23 cellular contexts compared by ENCODE assay signal in the genomic region with DNA sequence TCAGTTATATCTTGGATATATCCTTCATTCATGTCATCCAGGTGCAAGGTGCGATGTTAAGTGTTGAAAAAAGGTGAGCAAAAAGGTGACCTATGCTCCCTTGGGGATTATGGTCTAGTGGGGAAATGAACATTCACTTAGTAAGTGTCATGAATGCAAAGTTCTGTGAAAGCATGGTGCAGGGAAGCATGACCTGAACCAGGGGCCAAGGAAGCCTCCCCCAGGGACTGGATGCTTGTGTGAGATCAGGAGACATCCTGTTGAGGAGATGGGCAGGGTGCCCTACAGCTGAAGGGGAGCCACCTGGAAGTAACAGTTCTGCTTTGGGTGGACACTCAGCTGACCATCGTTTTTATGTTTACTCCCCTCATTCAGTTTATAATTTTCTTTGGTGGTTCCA.
DNase-seq lines count a peak whose midpoint lies in the region; ATAC-seq, FAIRE-seq and TF ChIP-seq lines count a peak whose summit lies in the region.
"Had no signal": no experiment of that assay in that cellular context is flagged by ENCODE, and none has a peak within 500 bp of the region (broad histone marks: within the 10 kb centered on the region; RNA-seq: fewer than 3 reads in every experiment).

No MANE protein-coding gene starts in this region.

- no peak for FAIRE-seq in D721Med (lab: Jason Lieb, UNC)
- FAIRE-seq: G401.6, GM12892 had no signal

- H3K27me3 Mint-ChIP-seq in activated T-cell treated with anti-CD3 and anti-CD28 coated beads, Interleukin-2, amount 50 U/mL, for 72 hours (ENCODE audit: low read depth): no peaks in the 10 kb centered on the region

- H3K4me1 ChIP-seq in prostate gland (replicated peaks): no peaks in the 10 kb centered on the region
- H3K4me1 ChIP-seq: right lobe of liver, testis had no signal

- TF ChIP-seq CTCF in prostate gland (IDR thresholded peaks at IDR 0.05) (no peak), D721Med (IDR thresholded peaks at IDR 0.05; ENCODE audit: insufficient read depth, missing control alignments) (no peak)

- ATAC-seq in GM18907 (IDR thresholded peaks at IDR 0.05; ENCODE audit: unreplicated experiment) (peak; percentile 67), GM21737 (IDR thresholded peaks at IDR 0.05; ENCODE audit: unreplicated experiment) (peak; percentile 66), HG03442 (IDR thresholded peaks at IDR 0.05; ENCODE audit: unreplicated experiment) (peak; percentile 59)
- ATAC-seq in activated T-cell treated with anti-CD3 and anti-CD28 coated beads, Interleukin-2, amount 50 U/mL, for 72 hours (replicated peaks in 1 of 2): no peak
- ATAC-seq: right lobe of liver had no signal

- no peaks in the 10 kb centered on the region for H3K4me1 Mint-ChIP-seq in activated T-cell treated with anti-CD3 and anti-CD28 coated beads, Interleukin-2, amount 50 U/mL, for 72 hours (ENCODE audit: low read depth)
- H3K4me1 Mint-ChIP-seq: H9 had no signal

- 76% methylated on average over 2 of the region's 2 CpGs for WGBS in prostate gland

- H3K27ac Mint-ChIP-seq in activated T-cell treated with anti-CD3 and anti-CD28 coated beads, Interleukin-2, amount 50 U/mL, for 72 hours: no peak overlapping the region
- H3K27ac Mint-ChIP-seq: H9 had no signal

- no peaks in the 10 kb centered on the region for H3K9me3 ChIP-seq in prostate gland
- H3K9me3 ChIP-seq: right lobe of liver, testis had no signal

- H3K4me3 Mint-ChIP-seq in activated T-cell treated with anti-CD3 and anti-CD28 coated beads, Interleukin-2, amount 50 U/mL, for 72 hours: no peak overlapping the region
- H3K4me3 Mint-ChIP-seq: H9 had no signal

- no peak for TF ChIP-seq POLR2A in prostate gland (IDR thresholded peaks at IDR 0.05)

- H3K4me3 ChIP-seq in prostate gland: no peak overlapping the region
- H3K4me3 ChIP-seq: right lobe of liver, testis had no signal

- no peaks in the 10 kb centered on the region for H3K27me3 ChIP-seq in prostate gland (replicated peaks; ENCODE audit: insufficient read depth)
- H3K27me3 ChIP-seq: right lobe of liver, testis had no signal

- intact Hi-C loops in prostate gland (cut with DNase I): no loop called here

- no peaks in the 10 kb centered on the region for H3K36me3 ChIP-seq in prostate gland
- H3K36me3 ChIP-seq: right lobe of liver had no signal

- H3K9me3 Mint-ChIP-seq in activated T-cell treated with anti-CD3 and anti-CD28 coated beads, Interleukin-2, amount 50 U/mL, for 72 hours: no peaks in the 10 kb centered on the region
- H3K9me3 Mint-ChIP-seq: H9 had no signal

- H3K36me3 Mint-ChIP-seq in activated T-cell treated with anti-CD3 and anti-CD28 coated beads, Interleukin-2, amount 50 U/mL, for 72 hours (ENCODE audit: insufficient read depth in 2 of 2): no peaks in the 10 kb centered on the region

- no peak overlapping the region for H3K27ac ChIP-seq in prostate gland
- H3K27ac ChIP-seq: right lobe of liver, testis had no signal

- DNase-seq in renal cortical epithelial cell (ENCODE audit: low read depth) (peak; percentile 7), prostate gland (ENCODE audit: low spot score) (no peak), D721Med (ENCODE audit: insufficient read length, low spot score) (no peak), globus pallidus (ENCODE audit: low spot score) (no peak)
- DNase-seq in activated T-cell treated with anti-CD3 and anti-CD28 coated beads, Interleukin-2, amount 50 U/mL, for 72 hours: no peak
- DNase-seq: activated CD4-positive, alpha-beta T cell treated with anti-CD3 and anti-CD28 coated beads for 1 hour; activated gamma-delta T cell; amniotic stem cell; cerebellar nuclear complex; H9; left cardiac atrium; NCI-H1417; NCI-H226; right lobe of liver; SHP77; stimulated activated CD4-positive, alpha-beta T cell treated with anti-CD3 and anti-CD28 coated beads, Interleukin-2, amount 100 ng/mL, for 24 hours; T-helper 2 cell; testis had no signal

Comparison
In these comparisons a context has a peak if more than half of its experiments do, and no peak if none do; other contexts are left out.
1. ATAC-seq: peak in GM18907 (single experiment), GM21737 (single experiment) and HG03442 (single experiment); none in activated T-cell treated with anti-CD3 and anti-CD28 coated beads, Interleukin-2, amount 50 U/mL, for 72 hours (0 of 2).